Comparison of ENCODE assay signal across 33 cellular contexts in genomic region chr6:6970851-6971250, GRCh38.
"Had no signal": no experiment of that assay in that cellular context is flagged by ENCODE, and none has a peak within 500 bp of the region (broad histone marks: within the 10 kb centered on the region; RNA-seq: fewer than 3 reads in every experiment).

No MANE protein-coding gene starts in this region.

- H3K9me3 Mint-ChIP-seq: natural killer cell treated with Interleukin-12 subunit alpha and Interleukin-12 subunit beta and Interleukin-15 and Interleukin-18, amount 100 ng/mL, for 72 hours; stimulated activated naive B cell treated with anti-CD40 and anti-IgM and Interleukin-4, amounts not matched to agents 10 μg/mL and 1 μg/mL and 100 μg/mL, for 72 hours; WTC11 had no signal

- H3K36me3 Mint-ChIP-seq: activated CD8-positive, alpha-beta memory T cell treated with anti-CD3 and anti-CD28 coated beads, Interleukin-2, amount 10 ng/mL, durations not matched to agents 7 days and 5 days; activated naive CD8-positive, alpha-beta T cell; natural killer cell treated with Interleukin-12 subunit alpha and Interleukin-12 subunit beta and Interleukin-15 and Interleukin-18, amount 100 ng/mL, for 72 hours; stimulated activated naive B cell treated with anti-CD40 and anti-IgM and Interleukin-4, amounts not matched to agents 10 μg/mL and 1 μg/mL and 100 μg/mL, for 72 hours; WTC11 had no signal

- FAIRE-seq: endometrium had no signal

- H3K4me3 ChIP-seq: body of pancreas, cardiac muscle cell, colonic mucosa, heart left ventricle, left lung, lung, mucosa of descending colon, prostate gland, smooth muscle cell, stomach, tibial nerve had no signal

- H3K27ac Mint-ChIP-seq: activated CD8-positive, alpha-beta memory T cell treated with anti-CD3 and anti-CD28 coated beads, Interleukin-2, amount 10 ng/mL, durations not matched to agents 7 days and 5 days; activated CD8-positive, alpha-beta T cell treated with anti-CD3 and anti-CD28 coated beads, Interleukin-2, amount 10 ng/mL, durations not matched to agents 7 days and 5 days; activated naive CD8-positive, alpha-beta T cell; natural killer cell treated with Interleukin-12 subunit alpha and Interleukin-12 subunit beta and Interleukin-15 and Interleukin-18, amount 100 ng/mL, for 72 hours; stimulated activated naive B cell treated with anti-CD40 and anti-IgM and Interleukin-4, amounts not matched to agents 10 μg/mL and 1 μg/mL and 100 μg/mL, for 72 hours; T-helper 17 cell; WTC11 had no signal

- H3K4me3 Mint-ChIP-seq: activated CD8-positive, alpha-beta memory T cell treated with anti-CD3 and anti-CD28 coated beads, Interleukin-2, amount 10 ng/mL, durations not matched to agents 7 days and 5 days; activated CD8-positive, alpha-beta T cell treated with anti-CD3 and anti-CD28 coated beads, Interleukin-2, amount 10 ng/mL, durations not matched to agents 7 days and 5 days; activated naive CD8-positive, alpha-beta T cell; natural killer cell treated with Interleukin-12 subunit alpha and Interleukin-12 subunit beta and Interleukin-15 and Interleukin-18, amount 100 ng/mL, for 72 hours; stimulated activated naive B cell treated with anti-CD40 and anti-IgM and Interleukin-4, amounts not matched to agents 10 μg/mL and 1 μg/mL and 100 μg/mL, for 72 hours; T-helper 17 cell; WTC11 had no signal

- DNase-seq: activated CD4-positive, alpha-beta T cell treated with anti-CD3 and anti-CD28 coated beads for 1 hour; activated CD4-positive, alpha-beta T cell treated with anti-CD3 and anti-CD28 coated beads, Interleukin-2, amount 50 U/mL, for 1 hour; activated CD8-positive, alpha-beta memory T cell treated with anti-CD3 and anti-CD28 coated beads, Interleukin-2, amount 10 ng/mL, durations not matched to agents 7 days and 5 days; activated CD8-positive, alpha-beta T cell treated with anti-CD3 and anti-CD28 coated beads, Interleukin-2, amount 10 ng/mL, durations not matched to agents 7 days and 5 days; activated naive CD4-positive, alpha-beta T cell; activated T-cell treated with anti-CD3 and anti-CD28 coated beads, Interleukin-2, amount 50 U/mL, for 48 hours; aorta; body of pancreas; cerebellar nuclear complex; colonic mucosa; effector CD8-positive, alpha-beta T cell; heart left ventricle; left lung; mesendoderm; retina; stimulated activated CD4-positive, alpha-beta T cell treated with anti-CD3 and anti-CD28 coated beads, Interleukin-1b, Interleukin-23, amount 100 ng/mL, for 48 hours; stimulated activated CD4-positive, alpha-beta T cell treated with anti-CD3 and anti-CD28 coated beads, Interleukin-4, amount 100 ng/mL, for 4 hours; stimulated activated CD8-positive, alpha-beta memory T cell treated with anti-CD3 and anti-CD28 coated beads, Interleukin-4, amount 100 ng/mL, for 48 hours; stimulated activated naive B cell treated with anti-CD40 and anti-IgM and Interleukin-4, amounts not matched to agents 10 μg/mL and 1 μg/mL and 100 μg/mL, for 72 hours; stomach; T-helper 17 cell; T1000 had no signal

- H3K36me3 ChIP-seq: cardiac muscle cell, colonic mucosa, heart left ventricle, left lung, neutrophil, prostate gland, stomach, tibial nerve had no signal

- H3K4me1 Mint-ChIP-seq: activated CD8-positive, alpha-beta memory T cell treated with anti-CD3 and anti-CD28 coated beads, Interleukin-2, amount 10 ng/mL, durations not matched to agents 7 days and 5 days; stimulated activated naive B cell treated with anti-CD40 and anti-IgM and Interleukin-4, amounts not matched to agents 10 μg/mL and 1 μg/mL and 100 μg/mL, for 72 hours had no signal

- H3K27ac ChIP-seq: cardiac muscle cell, heart left ventricle, left lung, neutrophil, prostate gland, tibial nerve had no signal

- H3K9me3 ChIP-seq: body of pancreas, colonic mucosa, heart left ventricle, left lung, mucosa of descending colon, neutrophil, prostate gland, stomach, tibial nerve had no signal

- ATAC-seq: activated CD8-positive, alpha-beta memory T cell treated with anti-CD3 and anti-CD28 coated beads, Interleukin-2, amount 10 ng/mL, durations not matched to agents 7 days and 5 days; activated CD8-positive, alpha-beta T cell treated with anti-CD3 and anti-CD28 coated beads, Interleukin-2, amount 10 ng/mL, durations not matched to agents 7 days and 5 days; body of pancreas; heart left ventricle; left lung; mucosa of descending colon; natural killer cell treated with Interleukin-12 subunit alpha and Interleukin-12 subunit beta and Interleukin-15 and Interleukin-18, amount 100 ng/mL, for 72 hours; stimulated activated naive B cell treated with anti-CD40 and anti-IgM and Interleukin-4, amounts not matched to agents 10 μg/mL and 1 μg/mL and 100 μg/mL, for 72 hours; T-helper 17 cell had no signal

- H3K27me3 ChIP-seq: body of pancreas, cardiac muscle cell, colonic mucosa, heart left ventricle, left lung, neutrophil, stomach, tibial nerve had no signal

- H3K4me2 ChIP-seq: smooth muscle cell had no signal

- H3K27me3 Mint-ChIP-seq: activated naive CD8-positive, alpha-beta T cell; stimulated activated naive B cell treated with anti-CD40 and anti-IgM and Interleukin-4, amounts not matched to agents 10 μg/mL and 1 μg/mL and 100 μg/mL, for 72 hours had no signal

- H3K4me1 ChIP-seq: colonic mucosa, left lung, prostate gland, tibial nerve had no signal
